Comparison of ENCODE assay signal across 10 cellular contexts in the genomic region with DNA sequence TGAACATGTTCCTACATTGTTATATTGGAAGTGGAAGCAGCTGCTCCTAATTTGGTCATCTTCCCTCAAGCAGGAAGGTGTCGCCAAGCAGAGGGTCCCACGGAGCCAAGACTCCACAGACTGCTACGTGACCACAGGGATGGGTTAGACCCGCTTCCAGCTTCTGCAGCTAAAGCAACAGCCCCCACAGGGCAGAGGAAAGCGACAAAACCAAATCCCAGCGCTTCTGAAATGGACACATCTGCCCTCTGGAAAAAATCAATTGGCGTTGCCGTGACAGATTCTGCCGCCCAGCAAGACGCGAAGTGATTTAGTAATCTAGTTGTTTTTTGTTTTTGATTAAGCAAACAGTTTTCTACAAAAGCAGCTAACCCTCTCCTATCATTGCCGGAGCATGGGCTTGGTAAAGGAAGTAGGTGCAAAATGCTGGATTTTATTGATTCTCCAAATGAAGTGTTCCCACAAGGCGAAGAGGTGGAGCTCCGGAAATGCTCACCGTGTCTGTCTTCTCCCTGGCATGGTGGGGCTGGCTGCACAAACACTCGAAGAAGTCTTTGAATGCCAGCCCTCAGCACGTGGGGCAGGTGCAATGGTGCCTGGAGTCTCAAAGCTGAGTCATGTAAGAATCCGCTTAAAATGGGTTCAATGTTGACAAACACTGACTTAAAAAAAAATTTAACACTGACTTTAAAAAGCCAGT.
DNase-seq lines count a peak whose midpoint lies in the region; ATAC-seq and TF ChIP-seq lines count a peak whose summit lies in the region.
"Had no signal": no experiment of that assay in that cellular context is flagged by ENCODE, and none has a peak within 500 bp of the region (broad histone marks: within the 10 kb centered on the region; RNA-seq: fewer than 3 reads in every experiment).

No MANE protein-coding gene starts in this region.

- H3K4me3 Mint-ChIP-seq in activated naive CD8-positive, alpha-beta T cell treated with anti-CD3 and anti-CD28 coated beads for 36 hours: no peak overlapping the region
- H3K4me3 Mint-ChIP-seq: activated T-cell treated with anti-CD3 and anti-CD28 coated beads, Interleukin-2, amount 50 U/mL, for 4 hours had no signal

- no peak for TF ChIP-seq CTCF in choroid plexus epithelial cell (conservative IDR thresholded peaks at IDR 0.05; ENCODE audit: low read depth, low read length)
- no peak for TF ChIP-seq CTCF in gastroesophageal sphincter (IDR thresholded peaks at IDR 0.05)

- no peak for TF ChIP-seq POLR2A in gastroesophageal sphincter (IDR thresholded peaks at IDR 0.05)
- TF ChIP-seq POLR2A in GM18505 (IDR thresholded peaks at IDR 0.05; ENCODE audit: borderline replicate concordance, extremely low read depth, insufficient read depth, insufficient read length): no peak

- peak; percentile 65 for DNase-seq in DMS53 treated with DMSO at 0.1 percent for 48 hours (lab: John Stamatoyannopoulos, UW; ENCODE audit: unreplicated experiment)
- DNase-seq in NCI-H2029 treated with DMSO at 0.1 percent for 48 hours (lab: John Stamatoyannopoulos, UW): peak; percentile 91
- DNase-seq in choroid plexus epithelial cell (ENCODE audit: low read depth): no peak
- DNase-seq in activated naive CD8-positive, alpha-beta T cell treated with anti-CD3 and anti-CD28 coated beads for 36 hours: no peak
- no peak for DNase-seq in NCI-H526 treated with DMSO at 0.1 percent for 48 hours (lab: John Stamatoyannopoulos, UW)
- DNase-seq: activated T-cell treated with anti-CD3 and anti-CD28 coated beads, Interleukin-2, amount 50 U/mL, for 4 hours; left cardiac atrium had no signal

- no peaks in the 10 kb centered on the region for H3K36me3 Mint-ChIP-seq in activated naive CD8-positive, alpha-beta T cell treated with anti-CD3 and anti-CD28 coated beads for 36 hours

- no peak overlapping the region for H3K9ac ChIP-seq in rectal smooth muscle tissue (ENCODE audit: low read length)

- H3K27ac ChIP-seq in rectal smooth muscle tissue (ENCODE audit: low read depth, low read length) (peak overlapping the region; percentile 87), gastroesophageal sphincter (no peak overlapping the region)

- no peaks in the 10 kb centered on the region for H3K4me1 Mint-ChIP-seq in activated naive CD8-positive, alpha-beta T cell treated with anti-CD3 and anti-CD28 coated beads for 36 hours

- no peaks in the 10 kb centered on the region for H3K9me3 Mint-ChIP-seq in activated naive CD8-positive, alpha-beta T cell treated with anti-CD3 and anti-CD28 coated beads for 36 hours
- H3K9me3 Mint-ChIP-seq: activated T-cell treated with anti-CD3 and anti-CD28 coated beads, Interleukin-2, amount 50 U/mL, for 4 hours had no signal

- peaks cover 26% of the 10 kb centered on the region for H3K27me3 Mint-ChIP-seq in activated naive CD8-positive, alpha-beta T cell treated with anti-CD3 and anti-CD28 coated beads for 36 hours

- ATAC-seq in gastroesophageal sphincter (no peak), GM18505 (IDR thresholded peaks at IDR 0.05; ENCODE audit: unreplicated experiment) (no peak)
- ATAC-seq: activated T-cell treated with anti-CD3 and anti-CD28 coated beads, Interleukin-2, amount 50 U/mL, for 4 hours had no signal

- H3K4me1 ChIP-seq in rectal smooth muscle tissue (ENCODE audit: control insufficient read depth, insufficient read depth, low read length): peaks cover 30% of the 10 kb centered on the region
- H3K4me1 ChIP-seq in gastroesophageal sphincter: peaks cover 0 to 16% (median 10%) of the 10 kb centered on the region in 3 donors

- no peaks in the 10 kb centered on the region for H3K27me3 ChIP-seq in rectal smooth muscle tissue (ENCODE audit: control insufficient read depth, insufficient read depth, low read length)
- H3K27me3 ChIP-seq in gastroesophageal sphincter: no peaks in the 10 kb centered on the region

- H3K9me3 ChIP-seq in gastroesophageal sphincter: no peaks in the 10 kb centered on the region

- WGBS in gastroesophageal sphincter (ENCODE audit: low coverage in 1 of 2), 2 donors: 61 to 66% methylated on average over 9 to 15 of the region's 18 CpGs

- H3K36me3 ChIP-seq in rectal smooth muscle tissue (ENCODE audit: control insufficient read depth, insufficient read depth, low read length): no peaks in the 10 kb centered on the region
- H3K36me3 ChIP-seq in gastroesophageal sphincter: no peaks in the 10 kb centered on the region

- H3K27ac Mint-ChIP-seq in activated naive CD8-positive, alpha-beta T cell treated with anti-CD3 and anti-CD28 coated beads for 36 hours: no peak overlapping the region

- H3K4me3 ChIP-seq in choroid plexus epithelial cell (ENCODE audit: low read depth, low read length): peak overlapping the region; percentile 37
- H3K4me3 ChIP-seq in rectal smooth muscle tissue (ENCODE audit: low read length): peak overlapping the region; percentile 14
- H3K4me3 ChIP-seq in gastroesophageal sphincter: no peak overlapping the region

- no peak for TF ChIP-seq EP300 in gastroesophageal sphincter (IDR thresholded peaks at IDR 0.05)

Comparison
In these comparisons a context has a peak if more than half of its experiments do, and no peak if none do; other contexts are left out.
1. DNase-seq: peak in DMS53 treated with DMSO at 0.1 percent for 48 hours (single experiment) and NCI-H2029 treated with DMSO at 0.1 percent for 48 hours (single experiment); none in choroid plexus epithelial cell (single experiment), activated naive CD8-positive, alpha-beta T cell treated with anti-CD3 and anti-CD28 coated beads for 36 hours (single experiment) and NCI-H526 treated with DMSO at 0.1 percent for 48 hours (single experiment).
2. H3K4me3 ChIP-seq: peak in choroid plexus epithelial cell (single experiment) and rectal smooth muscle tissue (single experiment); none in gastroesophageal sphincter (0 of 2).